In the genomic region with DNA sequence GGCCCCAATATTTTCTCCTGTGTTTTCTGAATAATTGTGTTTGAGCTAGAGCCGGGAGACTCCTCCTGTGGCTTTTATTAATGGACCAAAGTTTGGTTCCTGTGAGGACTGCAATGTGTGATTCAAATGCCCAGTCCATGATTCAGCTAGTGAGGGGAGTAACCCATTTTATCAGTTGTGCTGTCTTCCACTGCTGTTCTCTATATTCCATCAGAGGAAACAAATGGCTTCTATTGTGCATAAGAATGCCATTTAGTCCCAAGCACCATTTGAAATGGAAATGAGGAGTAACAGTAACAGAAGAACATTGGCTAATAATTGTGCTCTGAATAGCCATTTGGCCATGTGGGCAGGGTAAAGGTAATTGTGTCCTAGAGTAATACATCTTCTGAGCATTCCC, we compare ENCODE assay signal across 23 cellular contexts.
"Had no signal": no experiment of that assay in that cellular context is flagged by ENCODE, and none has a peak within 500 bp of the region (broad histone marks: within the 10 kb centered on the region; RNA-seq: fewer than 3 reads in every experiment).

No MANE protein-coding gene starts in this region.

- H3K9me3 ChIP-seq: colonic mucosa, gastroesophageal sphincter, lower lobe of right lung, right atrium auricular region, suprapubic skin had no signal

- H3K9me3 Mint-ChIP-seq: activated CD4-positive, alpha-beta memory T cell treated with anti-CD3 and anti-CD28 coated beads, Interleukin-2, amount 10 ng/mL, durations not matched to agents 7 days and 5 days; activated naive CD8-positive, alpha-beta T cell treated with anti-CD3 and anti-CD28 coated beads, Interleukin-2, amount 10 ng/mL, durations not matched to agents 7 days and 5 days; activated T-helper 2 cell treated with anti-CD3 and anti-CD28 coated beads, Interferon-gamma antibody, Interleukin-2, Interleukin-4, amounts not matched to agents 10 μg/mL and 5 μg/mL and 100 μg/mL, durations not matched to agents 14 hours and 24 hours and 36 hours; nephron had no signal

- DNase-seq: activated CD4-positive, alpha-beta memory T cell treated with anti-CD3 and anti-CD28 coated beads, Interleukin-2, amount 10 ng/mL, durations not matched to agents 7 days and 5 days; activated CD4-positive, alpha-beta T cell treated with anti-CD3 and anti-CD28 coated beads for 48 hours; activated CD4-positive, CD25-positive, alpha-beta regulatory T cell; activated CD8-positive, alpha-beta memory T cell treated with anti-CD3 and anti-CD28 coated beads, Interleukin-2, amount 10 ng/mL, durations not matched to agents 7 days and 5 days; activated naive CD4-positive, alpha-beta T cell treated with Interleukin-2 at 50 U/mL for 16 hours; activated naive CD8-positive, alpha-beta T cell treated with anti-CD3 and anti-CD28 coated beads, Interleukin-2, amount 10 ng/mL, durations not matched to agents 7 days and 5 days; activated T-cell treated with anti-CD3 and anti-CD28 coated beads, Interleukin-2, amount 50 U/mL, for 1 hour; colonic mucosa; erythroblast; lower lobe of right lung; occipital lobe; stimulated activated CD4-positive, alpha-beta T cell treated with anti-CD3 and anti-CD28 coated beads, Interleukin-2, amount 100 ng/mL, for 24 hours; stimulated activated naive CD8-positive, alpha-beta T cell treated with anti-CD3 and anti-CD28 coated beads, Interleukin-15, Interleukin-2, amounts not matched to agents 100 U/mL and 50 U/mL, for 24 hours; T-helper 1 cell; T-helper 9 cell had no signal

- ATAC-seq: activated CD8-positive, alpha-beta memory T cell treated with anti-CD3 and anti-CD28 coated beads, Interleukin-2, amount 10 ng/mL, durations not matched to agents 7 days and 5 days; gastroesophageal sphincter; lower lobe of right lung; stimulated activated naive CD8-positive, alpha-beta T cell treated with anti-CD3 and anti-CD28 coated beads, Interleukin-15, Interleukin-2, amounts not matched to agents 100 U/mL and 50 U/mL, for 24 hours had no signal

- H3K4me1 ChIP-seq: colonic mucosa, lower lobe of right lung, right atrium auricular region, suprapubic skin had no signal

- H3K27me3 ChIP-seq: colonic mucosa, gastroesophageal sphincter, right atrium auricular region, suprapubic skin had no signal

- H3K36me3 Mint-ChIP-seq: activated CD8-positive, alpha-beta memory T cell treated with anti-CD3 and anti-CD28 coated beads, Interleukin-2, amount 10 ng/mL, durations not matched to agents 7 days and 5 days; activated naive CD8-positive, alpha-beta T cell treated with anti-CD3 and anti-CD28 coated beads, Interleukin-2, amount 10 ng/mL, durations not matched to agents 7 days and 5 days had no signal

- H3K27ac ChIP-seq: colonic mucosa, gastroesophageal sphincter, lower lobe of right lung, right atrium auricular region, suprapubic skin had no signal

- H3K4me3 ChIP-seq: colonic mucosa, gastroesophageal sphincter, lower lobe of right lung, right atrium auricular region, suprapubic skin had no signal

- H3K4me1 Mint-ChIP-seq: activated CD4-positive, alpha-beta memory T cell treated with anti-CD3 and anti-CD28 coated beads, Interleukin-2, amount 10 ng/mL, durations not matched to agents 7 days and 5 days; activated CD8-positive, alpha-beta memory T cell treated with anti-CD3 and anti-CD28 coated beads, Interleukin-2, amount 10 ng/mL, durations not matched to agents 7 days and 5 days; activated naive CD8-positive, alpha-beta T cell treated with anti-CD3 and anti-CD28 coated beads, Interleukin-2, amount 10 ng/mL, durations not matched to agents 7 days and 5 days; central memory CD8-positive, alpha-beta T cell had no signal

- H3K27me3 Mint-ChIP-seq: activated CD4-positive, alpha-beta memory T cell treated with anti-CD3 and anti-CD28 coated beads, Interleukin-2, amount 10 ng/mL, durations not matched to agents 7 days and 5 days; activated CD8-positive, alpha-beta memory T cell treated with anti-CD3 and anti-CD28 coated beads, Interleukin-2, amount 10 ng/mL, durations not matched to agents 7 days and 5 days; activated naive CD8-positive, alpha-beta T cell treated with anti-CD3 and anti-CD28 coated beads, Interleukin-2, amount 10 ng/mL, durations not matched to agents 7 days and 5 days; central memory CD8-positive, alpha-beta T cell; progenitor cell of endocrine pancreas had no signal

- H3K4me3 Mint-ChIP-seq: activated CD4-positive, alpha-beta memory T cell treated with anti-CD3 and anti-CD28 coated beads, Interleukin-2, amount 10 ng/mL, durations not matched to agents 7 days and 5 days; activated CD8-positive, alpha-beta memory T cell treated with anti-CD3 and anti-CD28 coated beads, Interleukin-2, amount 10 ng/mL, durations not matched to agents 7 days and 5 days; activated naive CD8-positive, alpha-beta T cell treated with anti-CD3 and anti-CD28 coated beads, Interleukin-2, amount 10 ng/mL, durations not matched to agents 7 days and 5 days; central memory CD8-positive, alpha-beta T cell; nephron; type B pancreatic cell had no signal

- H3K27ac Mint-ChIP-seq: activated CD4-positive, alpha-beta memory T cell treated with anti-CD3 and anti-CD28 coated beads, Interleukin-2, amount 10 ng/mL, durations not matched to agents 7 days and 5 days; activated CD8-positive, alpha-beta memory T cell treated with anti-CD3 and anti-CD28 coated beads, Interleukin-2, amount 10 ng/mL, durations not matched to agents 7 days and 5 days; activated naive CD8-positive, alpha-beta T cell treated with anti-CD3 and anti-CD28 coated beads, Interleukin-2, amount 10 ng/mL, durations not matched to agents 7 days and 5 days; activated T-helper 2 cell treated with anti-CD3 and anti-CD28 coated beads, Interferon-gamma antibody, Interleukin-2, Interleukin-4, amounts not matched to agents 10 μg/mL and 5 μg/mL and 100 μg/mL, durations not matched to agents 14 hours and 24 hours and 36 hours; nephron; progenitor cell of endocrine pancreas; type B pancreatic cell had no signal

- H3K36me3 ChIP-seq: colonic mucosa, gastroesophageal sphincter, lower lobe of right lung, right atrium auricular region, suprapubic skin had no signal
